8 cellular contexts compared by ENCODE assay signal in the genomic region with DNA sequence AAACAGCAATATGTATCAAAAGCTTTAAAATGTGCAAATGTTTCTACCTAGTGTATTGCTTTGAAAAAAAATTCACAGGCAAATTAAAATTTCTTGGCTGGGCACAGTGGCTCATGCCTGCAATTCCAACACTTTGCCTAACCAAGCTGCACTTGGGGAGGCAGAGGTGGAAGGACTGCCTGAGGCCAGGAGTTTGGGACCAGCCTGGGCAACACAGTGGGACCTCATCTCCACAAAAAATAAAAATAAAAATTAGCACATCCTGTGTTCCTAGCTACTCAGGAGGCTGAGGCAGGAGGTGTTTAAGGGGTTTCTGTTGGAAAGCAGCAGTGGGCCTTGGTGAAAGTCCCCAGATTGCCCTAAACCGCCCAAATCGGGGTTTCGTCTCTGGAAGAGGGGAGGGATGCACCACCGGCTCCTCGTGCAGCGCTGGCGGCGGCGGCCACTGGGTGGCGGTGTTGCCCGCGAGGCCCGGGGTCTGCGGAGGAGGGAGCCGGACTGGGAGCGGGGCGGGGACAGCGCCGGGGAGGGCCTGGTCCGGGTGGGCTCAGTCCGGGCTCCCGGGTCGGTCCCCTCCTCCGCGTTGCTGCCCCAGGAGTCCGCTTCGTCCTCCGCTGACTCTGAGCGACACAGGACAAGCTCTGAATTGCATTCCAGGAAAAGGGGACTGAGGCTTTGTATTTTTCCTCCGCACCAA.
DNase-seq lines count a peak whose midpoint lies in the region; ATAC-seq and TF ChIP-seq lines count a peak whose summit lies in the region.

No MANE protein-coding gene starts in this region.

- H4K91ac ChIP-seq in neuronal stem cell (ENCODE audit: low read depth, low read length, poor library complexity), result no peak overlapping the region

- H3K4me3 ChIP-seq in OCI-LY1 (ENCODE audit: low read depth, low read length, poor library complexity, severe bottlenecking) (no peak overlapping the region), neuronal stem cell (ENCODE audit: low read length in 2 of 2) (peak overlapping the region; percentile 33 to 56), thyroid gland (replicated peaks in 1 of 3) (peak overlapping the region in 1 of 3 donors; percentile 20)

- H3K9me3 ChIP-seq in OCI-LY1 (ENCODE audit: low read length) (no peaks in the 10 kb centered on the region), neuronal stem cell (replicated peaks in 1 of 2; ENCODE audit: control insufficient read depth in 2 of 2, insufficient read depth in 1 of 2, low read depth in 1 of 2, low read length in 2 of 2) (peaks cover 9 to 10% of the 10 kb centered on the region in 2 donors), thyroid gland (no peaks in the 10 kb centered on the region)

- intact Hi-C loops in thyroid gland (cut with DNase I), result no loop called here

- no peak for TF ChIP-seq POLR2A in thyroid gland (IDR thresholded peaks at IDR 0.05)

- DNase-seq in NCI-H446 (lab: John Stamatoyannopoulos, UW) (peak; percentile 4 to 47), NCI-H446 treated with DMSO at 0.1 percent for 48 hours (lab: John Stamatoyannopoulos, UW) (no peak), glomerular visceral epithelial cell (ENCODE audit: extremely low spot score) (peak; percentile 32), neuronal stem cell (ENCODE audit: low spot score) (peak; percentile 84), thyroid gland (peak; percentile 55 to 63)
- peak; percentile 78 for DNase-seq in activated effector memory CD4-positive, alpha-beta T cell treated with anti-CD3 and anti-CD28 coated beads, Interleukin-2, amount 50 U/mL, for 16 hours

- H3K79me1 ChIP-seq in neuronal stem cell (ENCODE audit: low read depth, low read length), result peaks cover 5% of the 10 kb centered on the region

- H3K27ac ChIP-seq in OCI-LY1 (ENCODE audit: low read depth, low read length, poor library complexity, severe bottlenecking), result no peak overlapping the region
- peak overlapping the region; percentile 82 for H3K27ac ChIP-seq in neuronal stem cell (replicated peaks; ENCODE audit: low read length)
- H3K27ac ChIP-seq in thyroid gland, result no peak overlapping the region

- no peak overlapping the region for H3K4ac ChIP-seq in neuronal stem cell (ENCODE audit: low read length)

- H2AFZ ChIP-seq in OCI-LY1 (ENCODE audit: low read length) (no peak overlapping the region), neuronal stem cell (ENCODE audit: low read length) (peak overlapping the region; percentile 94)

- no peak overlapping the region for H3K14ac ChIP-seq in neuronal stem cell (ENCODE audit: low read length)

- TF ChIP-seq CTCF in OCI-LY1 (IDR thresholded peaks at IDR 0.05; ENCODE audit: low read length), result peak; percentile 75
- TF ChIP-seq CTCF in thyroid gland (IDR thresholded peaks at IDR 0.05), result peak; percentile 47 to 95 (median 74)

- no peaks in the 10 kb centered on the region; the same call in 1 of the 2 replicates for H3K27me3 ChIP-seq in OCI-LY1 (ENCODE audit: insufficient read depth, low read length)
- no peaks in the 10 kb centered on the region for H3K27me3 ChIP-seq in neuronal stem cell (ENCODE audit: control insufficient read depth in 3 of 3, insufficient read depth in 3 of 3, low read depth in 1 of 3, low read length in 3 of 3)
- H3K27me3 ChIP-seq in thyroid gland, result no peaks in the 10 kb centered on the region

- H3K4me2 ChIP-seq in OCI-LY1 (ENCODE audit: low read length) (no peak overlapping the region), neuronal stem cell (ENCODE audit: insufficient read depth, low read length, poor library complexity, severe bottlenecking) (peak overlapping the region; percentile 73)

- WGBS in neuronal stem cell (ENCODE audit: extremely low coverage in 2 of 2, insufficient read length in 2 of 2, insufficient replicate concordance in 1 of 2), 2 donors, result no CpG with 5 or more reads among the region's 30 CpGs
- 2 to 4% methylated on average over 10 to 12 of the region's 30 CpGs for WGBS in thyroid gland, 2 donors

- H4K8ac ChIP-seq in neuronal stem cell (ENCODE audit: low read depth, low read length), result no peak overlapping the region

- H3K23ac ChIP-seq in neuronal stem cell (ENCODE audit: low read depth, low read length, poor library complexity), result no peak overlapping the region

- no peaks in the 10 kb centered on the region for H3K79me2 ChIP-seq in OCI-LY1 (ENCODE audit: insufficient read depth, low read length)

- no peaks in the 10 kb centered on the region for H4K20me1 ChIP-seq in OCI-LY1 (ENCODE audit: insufficient read depth, low read length)

- peak overlapping the region; percentile 4 for H2BK12ac ChIP-seq in neuronal stem cell (ENCODE audit: low read length)

- H3K36me3 ChIP-seq in OCI-LY1 (ENCODE audit: insufficient read depth, low read length) (no peaks in the 10 kb centered on the region), neuronal stem cell (replicated peaks in 1 of 2; ENCODE audit: control insufficient read depth in 2 of 2, insufficient read depth in 2 of 2, low read length in 2 of 2) (no peaks in the 10 kb centered on the region), thyroid gland (no peaks in the 10 kb centered on the region)

- H2BK120ac ChIP-seq in neuronal stem cell (ENCODE audit: low read depth, low read length), result peak overlapping the region; percentile 82

- peak; percentile 65 for ATAC-seq in HG02763 (IDR thresholded peaks at IDR 0.05; ENCODE audit: unreplicated experiment)

- H3K4me1 ChIP-seq in OCI-LY1 (ENCODE audit: insufficient read depth, low read length, severe bottlenecking) (no peaks in the 10 kb centered on the region), neuronal stem cell (ENCODE audit: control insufficient read depth in 2 of 2, insufficient read depth in 1 of 2, low read depth in 1 of 2, low read length in 2 of 2) (peaks cover 9 to 24% of the 10 kb centered on the region in 2 donors), thyroid gland (peaks cover 0 to 7% of the 10 kb centered on the region in 2 donors)

- H3K18ac ChIP-seq in neuronal stem cell (ENCODE audit: low read length), result peak overlapping the region; percentile 91

- peak overlapping the region; percentile 67 for H2BK5ac ChIP-seq in neuronal stem cell (ENCODE audit: low read length)

- H2BK15ac ChIP-seq in neuronal stem cell (ENCODE audit: low read length), result peak overlapping the region; percentile 72

- no peaks in the 10 kb centered on the region for H3F3A ChIP-seq in OCI-LY1 (ENCODE audit: insufficient read depth, low read length)

- no peak overlapping the region for H3K9ac ChIP-seq in OCI-LY1 (ENCODE audit: low read length)
- H3K9ac ChIP-seq in neuronal stem cell (ENCODE audit: low read depth, low read length, poor library complexity), result no peak overlapping the region

- H3K9me2 ChIP-seq in OCI-LY1 (ENCODE audit: low read depth, low read length), result no peaks in the 10 kb centered on the region

- peak overlapping the region; percentile 57 for H2AK5ac ChIP-seq in neuronal stem cell (ENCODE audit: low read depth, low read length)
